ENCODE assay signal across 8 cellular contexts in genomic region chr12:120234643-120235368, GRCh38.
DNase-seq lines count a peak whose midpoint lies in the region; ATAC-seq, FAIRE-seq and TF ChIP-seq lines count a peak whose summit lies in the region.

No MANE protein-coding gene starts in this region.

- H3K9me3 ChIP-seq in mucosa of rectum (ENCODE audit: control insufficient read depth in 2 of 2, low read length in 2 of 2), result no peaks in the 10 kb centered on the region

- peak overlapping the region; percentile 6 to 24 for H3K9ac ChIP-seq in mucosa of rectum (ENCODE audit: low read depth in 1 of 2, low read length in 2 of 2)

- H3K27ac ChIP-seq in epithelial cell of prostate (peak overlapping the region; percentile 99), mucosa of rectum (ENCODE audit: low read depth in 2 of 2, low read length in 2 of 2) (peak overlapping the region; percentile 70 to 81)

- no peak for ATAC-seq in GM19455 (IDR thresholded peaks at IDR 0.05; ENCODE audit: unreplicated experiment)

- DNase-seq in C1 segment of cervical spinal cord (lab: John Stamatoyannopoulos, UW) (peak in 13 of 14 donors; percentile 31 to 93 (median 74)), HFF-Myc (ENCODE audit: extremely low read depth, low read depth) (peak; percentile 83), SHP77 (lab: John Stamatoyannopoulos, UW) (peak; percentile 61 to 86), epithelial cell of prostate (ENCODE audit: low read depth, low spot score) (no peak), urothelium cell line (ENCODE audit: low spot score) (peak; percentile 87)
- DNase-seq in activated CD4-positive, alpha-beta T cell treated with anti-CD3 and anti-CD28 coated beads, Interleukin-2, amount 50 U/mL, for 48 hours, result no peak

- H3K27me3 ChIP-seq in mucosa of rectum (ENCODE audit: control insufficient read depth in 2 of 2, insufficient read depth in 2 of 2, low read length in 2 of 2), result no peaks in the 10 kb centered on the region

- no peak overlapping the region for H3K4me3 ChIP-seq in HFF-Myc (replicated peaks; ENCODE audit: low read depth, low read length)
- no peak overlapping the region for H3K4me3 ChIP-seq in mucosa of rectum (ENCODE audit: low read length in 2 of 2)

- peak; percentile 65 for TF ChIP-seq CTCF in HFF-Myc (IDR thresholded peaks at IDR 0.05; ENCODE audit: low read depth, low read length, missing control alignments)

- H3K4me1 ChIP-seq in mucosa of rectum (ENCODE audit: control insufficient read depth in 2 of 2, insufficient read depth in 2 of 2, low read length in 2 of 2), result peaks cover 60 to 67% of the 10 kb centered on the region in 2 donors

- no peak for FAIRE-seq in urothelium cell line (lab: Jason Lieb, UNC)

- H3K36me3 ChIP-seq in mucosa of rectum (ENCODE audit: control insufficient read depth in 2 of 2, insufficient read depth in 2 of 2, low read length in 2 of 2), result no peaks in the 10 kb centered on the region

Comparison
In these comparisons a context has a peak if more than half of its experiments do, and no peak if none do; other contexts are left out.
1. DNase-seq: peak in C1 segment of cervical spinal cord (13 of 14), HFF-Myc (single experiment), SHP77 (2 of 2) and urothelium cell line (single experiment); none in epithelial cell of prostate (single experiment) and activated CD4-positive, alpha-beta T cell treated with anti-CD3 and anti-CD28 coated beads, Interleukin-2, amount 50 U/mL, for 48 hours (0 of 2).